Comparison of ENCODE assay signal across 8 cellular contexts in the genomic region with DNA sequence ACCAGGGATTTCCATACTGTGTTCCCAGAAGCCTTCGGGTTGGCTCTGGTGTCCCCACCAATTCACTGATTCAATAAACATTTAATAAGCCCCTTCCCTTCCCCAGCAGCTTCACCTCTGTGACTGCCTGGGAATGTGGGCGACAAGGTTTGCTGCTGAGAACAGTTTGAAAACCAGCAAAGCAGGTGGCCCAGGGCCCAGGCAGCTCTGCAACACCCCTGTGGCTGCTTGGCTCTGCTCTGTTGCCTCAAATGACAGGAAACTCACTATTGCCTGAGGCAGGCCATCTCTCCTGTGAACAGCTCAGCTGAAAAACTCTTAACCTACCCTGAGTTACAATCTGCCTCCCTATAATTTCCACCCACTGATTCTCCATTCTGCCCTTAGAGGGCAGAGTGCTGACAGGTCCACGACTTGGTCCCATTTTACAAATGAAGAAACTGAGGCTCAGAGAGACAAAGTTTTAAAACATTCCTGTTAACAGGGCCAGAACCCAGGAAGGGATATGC. TPM values are rescaled to one million over a fixed set of nuclear protein-coding genes. Genes with fewer than 3 reads are reported as not detected.
DNase-seq lines count a peak whose midpoint lies in the region; ATAC-seq, FAIRE-seq and TF ChIP-seq lines count a peak whose summit lies in the region.

No MANE protein-coding gene starts in this region.

- 91 to 96% methylated on average over 3 of the region's 3 CpGs for WGBS in pancreas, 2 donors

- H3K9ac ChIP-seq in OCI-LY1 (ENCODE audit: low read length) = peak overlapping the region; percentile 29; the same call in 1 of the 2 replicates

- no peaks in the 10 kb centered on the region for H4K20me1 ChIP-seq in OCI-LY1 (ENCODE audit: insufficient read depth, low read length)

- POLR2A ChIA-PET in A673 (lab: Charles Lee; ENCODE audit: low non-redundant PET) = no interaction called here

- H3K4me1 ChIP-seq in A673 (ENCODE audit: insufficient read depth, low read length, poor library complexity, severe bottlenecking) (peaks cover 26% of the 10 kb centered on the region), OCI-LY1 (ENCODE audit: insufficient read depth, low read length, severe bottlenecking) (peaks cover 56% of the 10 kb centered on the region), pancreas (no peaks in the 10 kb centered on the region)

- H3K79me2 ChIP-seq in OCI-LY1 (ENCODE audit: insufficient read depth, low read length) = no peaks in the 10 kb centered on the region

- H3K9me3 ChIP-seq in A673 (ENCODE audit: low read depth, low read length, poor library complexity, severe bottlenecking) (no peaks in the 10 kb centered on the region), OCI-LY1 (ENCODE audit: low read length) (no peaks in the 10 kb centered on the region), pancreas (no peaks in the 10 kb centered on the region)

- TF ChIP-seq CTCF in A673 (conservative IDR thresholded peaks at IDR 0.05; ENCODE audit: low read depth, low read length) = peak; percentile 45
- peak; percentile 59 for TF ChIP-seq CTCF in OCI-LY1 (IDR thresholded peaks at IDR 0.05; ENCODE audit: low read length)
- peak; percentile 54 for TF ChIP-seq CTCF in epithelial cell of proximal tubule (conservative IDR thresholded peaks at IDR 0.05; ENCODE audit: low read depth, low read length)
- no peak for TF ChIP-seq CTCF in pancreas (IDR thresholded peaks at IDR 0.05)

- H3F3A ChIP-seq in OCI-LY1 (ENCODE audit: insufficient read depth, low read length) = peaks cover 19% of the 10 kb centered on the region; the same call in 1 of the 2 replicates

- H3K27me3 ChIP-seq in A673 (replicated peaks; ENCODE audit: insufficient read depth, low read depth, low read length, poor library complexity) (no peaks in the 10 kb centered on the region), OCI-LY1 (ENCODE audit: insufficient read depth, low read length) (no peaks in the 10 kb centered on the region), pancreas (no peaks in the 10 kb centered on the region)

- intact Hi-C loops in A673 (cut with micrococcal nuclease; ENCODE audit: unreplicated experiment) = no loop called here
- intact Hi-C loops in pancreas (cut with DNase I) = no loop called here

- H3K36me3 ChIP-seq in A673 (ENCODE audit: insufficient read depth, low read length, poor library complexity, severe bottlenecking) (no peaks in the 10 kb centered on the region), OCI-LY1 (ENCODE audit: insufficient read depth, low read length) (peaks cover 40% of the 10 kb centered on the region; the same call in 1 of the 2 replicates), pancreas (no peaks in the 10 kb centered on the region)

- H3K4me2 ChIP-seq in OCI-LY1 (ENCODE audit: low read length) = peak overlapping the region; percentile 24; the same call in 1 of the 2 replicates

- no peaks in the 10 kb centered on the region for H3K9me2 ChIP-seq in OCI-LY1 (ENCODE audit: low read depth, low read length)

- CTCF ChIA-PET in A673 (lab: Charles Lee) = no interaction called here

- DNase-seq in A673 (ENCODE audit: low spot score) (peak; percentile 44), GM12892 (ENCODE audit: insufficient read length) (peak; percentile 54), epithelial cell of proximal tubule (ENCODE audit: low read depth) (no peak), SK-N-DZ (ENCODE audit: low spot score) (no peak), pancreas (no peak), NCI-H510A treated with DMSO at 0.1 percent for 48 hours (lab: John Stamatoyannopoulos, UW) (no peak), NCI-H345 (lab: John Stamatoyannopoulos, UW) (no peak)

- H3K27ac ChIP-seq in A673 (ENCODE audit: low read depth, low read length, poor library complexity, severe bottlenecking) (peak overlapping the region; percentile 37), OCI-LY1 (ENCODE audit: low read depth, low read length, poor library complexity, severe bottlenecking) (peak overlapping the region; percentile 99), pancreas (no peak overlapping the region)

- H3K4me3 ChIP-seq in A673 (ENCODE audit: low read depth, low read length, poor library complexity, severe bottlenecking) = no peak overlapping the region
- H3K4me3 ChIP-seq in OCI-LY1 (ENCODE audit: low read depth, low read length, poor library complexity, severe bottlenecking) = no peak overlapping the region
- no peak overlapping the region for H3K4me3 ChIP-seq in epithelial cell of proximal tubule (ENCODE audit: low read depth, low read length)
- H3K4me3 ChIP-seq in pancreas = no peak overlapping the region

- ATAC-seq in pancreas = no peak

- BruUV-seq in A673 (replicated peaks; lab: Mats Ljungman, UMichigan) = no TSS peak

- H2AFZ ChIP-seq in OCI-LY1 (ENCODE audit: low read length) = no peak overlapping the region

- no peak for TF ChIP-seq POLR2A in GM12892 (IDR thresholded peaks at IDR 0.05; ENCODE audit: low read depth, low read length)

- FAIRE-seq in GM12892 (lab: Jason Lieb, UNC) = peak; percentile 99
- no peak for FAIRE-seq in pancreas (lab: Jason Lieb, UNC)

RNA-seq across cellular contexts. Expression of gene ADORA2A, which starts 10.5 kb away (rescaled TPM):
- total RNA-seq in A673 (2021) = 9.6 and 10.9 TPM in 2 replicates
- 14.3 TPM for polyA plus RNA-seq in GM12892 (2012; ENCODE audit: missing spikeins)
- total RNA-seq in epithelial cell of proximal tubule = 0.36 TPM in 1 of 2 replicates, not detected in the other
- polyA plus RNA-seq in SK-N-DZ (2014; cell fraction: cytosol; rRNA removed) = 8.7 and 11.8 TPM in 2 replicates
- polyA plus RNA-seq in SK-N-DZ (2014; cell fraction: nucleus; rRNA removed) = 4.8 and 7.8 TPM in 2 replicates
- 1 to 10 TPM in 4 of 6 donors, under 1 TPM in 2; 0.85 to 2.7 (median 1.3) TPM for total RNA-seq in pancreas
- 10 to 100 TPM in 1 of 2 donors, 1 to 10 TPM in 1; 3.6 to 10.4 TPM for polyA plus RNA-seq in pancreas

RNA-seq across cellular contexts. Expression of gene UPB1, which starts 57.3 kb away (rescaled TPM):
- 0.11 and 0.35 TPM in 2 replicates for total RNA-seq in A673 (2021)
- polyA plus RNA-seq in GM12892 (2012; ENCODE audit: missing spikeins) = 7.3 TPM
- not detected in 2 replicates for total RNA-seq in epithelial cell of proximal tubule
- 0.13 TPM in 1 of 2 replicates, not detected in the other for polyA plus RNA-seq in SK-N-DZ (2014; cell fraction: cytosol; rRNA removed)
- 0.22 and 0.24 TPM in 2 replicates for polyA plus RNA-seq in SK-N-DZ (2014; cell fraction: nucleus; rRNA removed)
- under 1 TPM; 0.08 to 0.32 (median 0.21) TPM for total RNA-seq in pancreas
- 1 to 10 TPM in 1 of 2 donors, under 1 TPM in 1; 0.30 to 2.3 TPM for polyA plus RNA-seq in pancreas

Comparison
In these comparisons a context has a peak if more than half of its experiments do, and no peak if none do; other contexts are left out.
1. DNase-seq: peak in A673 (single experiment) and GM12892 (single experiment); none in epithelial cell of proximal tubule (single experiment), SK-N-DZ (single experiment), pancreas (0 of 6), NCI-H510A treated with DMSO at 0.1 percent for 48 hours (single experiment) and NCI-H345 (single experiment).
2. H3K27ac ChIP-seq: peak in A673 (single experiment) and OCI-LY1 (single experiment); none in pancreas (0 of 4).
3. CTCF ChIP-seq: peak in A673 (single experiment), OCI-LY1 (single experiment) and epithelial cell of proximal tubule (single experiment); none in pancreas (0 of 4).